Comparison of ENCODE assay signal across 8 cellular contexts in genomic region chr1:100249537-100250257, GRCh38. TPM values are rescaled to one million over a fixed set of nuclear protein-coding genes. Genes with fewer than 3 reads are reported as not detected.
DNase-seq lines count a peak whose midpoint lies in the region; ATAC-seq lines count a peak whose summit lies in the region.

Gene DBT, minus strand, starts transcription at chr1:100249834. Its CDS starts 14 bp downstream, at chr1:100249820.

- peak within 1 kb of the TSS; percentile 78 for H3K4me2 ChIP-seq in mesenchymal stem cell (ENCODE audit: low read length, poor library complexity, severe bottlenecking)

- no peak within 1 kb of the TSS for H2AK5ac ChIP-seq in mesenchymal stem cell (ENCODE audit: low read length, severe bottlenecking)

- no peak within 1 kb of the TSS for H2BK15ac ChIP-seq in mesenchymal stem cell (ENCODE audit: low read depth, poor library complexity, severe bottlenecking)

- H3K27me3 ChIP-seq in endocrine pancreas (ENCODE audit: control insufficient read depth, insufficient read depth, low read length): no peaks in the 10 kb centered on the region
- no peaks in the 10 kb centered on the region for H3K27me3 ChIP-seq in mesenchymal stem cell (ENCODE audit: control insufficient read depth in 1 of 2, insufficient read depth in 1 of 2, low read length in 2 of 2)

- H3K18ac ChIP-seq in mesenchymal stem cell (ENCODE audit: low read depth in 1 of 2, low read length in 2 of 2): peak within 1 kb of the TSS; percentile 23 to 99

- peak within 1 kb of the TSS; percentile 87 for H4K8ac ChIP-seq in mesenchymal stem cell (ENCODE audit: low read length)

- no peak within 1 kb of the TSS for H3K23ac ChIP-seq in mesenchymal stem cell (ENCODE audit: low read length in 2 of 2)

- H2BK5ac ChIP-seq in mesenchymal stem cell (ENCODE audit: low read depth, low read length, poor library complexity, severe bottlenecking): no peak within 1 kb of the TSS

- no peak within 1 kb of the TSS for H4K91ac ChIP-seq in mesenchymal stem cell (ENCODE audit: low read length)

- H3K4me1 ChIP-seq in endocrine pancreas (ENCODE audit: control insufficient read depth, insufficient read depth, low read length) (peaks cover 5% of the 10 kb centered on the region), mesenchymal stem cell (ENCODE audit: control insufficient read depth, insufficient read depth, low read depth, low read length) (peaks cover 2% of the 10 kb centered on the region)

- H3K9me3 ChIP-seq in endocrine pancreas (ENCODE audit: control insufficient read depth, low read length) (no peaks in the 10 kb centered on the region), mesenchymal stem cell (ENCODE audit: control insufficient read depth, low read length) (no peaks in the 10 kb centered on the region)

- H2AFZ ChIP-seq in mesenchymal stem cell (ENCODE audit: low read depth, low read length): peak within 1 kb of the TSS; percentile 98

- H3K9ac ChIP-seq in endocrine pancreas (ENCODE audit: control insufficient read depth, insufficient read depth, low read length) (peak within 1 kb of the TSS; percentile 81), mesenchymal stem cell (ENCODE audit: low read length) (peak within 1 kb of the TSS; percentile 98)

- peak within 1 kb of the TSS in 1 of 2 experiments; percentile 44 for H3K14ac ChIP-seq in mesenchymal stem cell (ENCODE audit: low read length in 2 of 2)

- peak within 1 kb of the TSS; percentile 67 to 71 for H3K4ac ChIP-seq in mesenchymal stem cell (ENCODE audit: low read depth in 1 of 2, low read length in 2 of 2)

- peak; percentile 100 for ATAC-seq in GM21367 (IDR thresholded peaks at IDR 0.05; ENCODE audit: unreplicated experiment)

- H3K4me3 ChIP-seq in endocrine pancreas (ENCODE audit: control insufficient read depth, insufficient read depth, low read length) (peak within 1 kb of the TSS; percentile 89), mesenchymal stem cell (ENCODE audit: insufficient read depth in 1 of 2, low read depth in 1 of 2, low read length in 2 of 2) (peak within 1 kb of the TSS; percentile 70 to 100)

- H2BK12ac ChIP-seq in mesenchymal stem cell (ENCODE audit: low read length in 2 of 2): peak within 1 kb of the TSS in 1 of 2 experiments; percentile 49

- H2BK120ac ChIP-seq in mesenchymal stem cell (ENCODE audit: low read depth, low read length): no peak within 1 kb of the TSS

- H3K36me3 ChIP-seq in endocrine pancreas (ENCODE audit: control insufficient read depth, insufficient read depth, low read length): no peaks in the 10 kb centered on the region
- H3K36me3 ChIP-seq in mesenchymal stem cell (ENCODE audit: control insufficient read depth in 1 of 2, insufficient read depth in 2 of 2, low read depth in 1 of 2, low read length in 2 of 2): peaks cover 0 to 4% of the 10 kb centered on the region in 2 experiments

- peak within 1 kb of the TSS; percentile 70 for H3K27ac ChIP-seq in mesenchymal stem cell (ENCODE audit: low read length, poor library complexity, severe bottlenecking)

- H3K79me1 ChIP-seq in mesenchymal stem cell (replicated peaks; ENCODE audit: low read length, poor library complexity, severe bottlenecking): peaks cover 16% of the 10 kb centered on the region

- DNase-seq in COR-L47 (lab: John Stamatoyannopoulos, UW) (peak; percentile 92), HT1080 (ENCODE audit: low read depth) (peak; percentile 93), NOMO-1 treated with DMSO at 0.1 percent for 48 hours (lab: John Stamatoyannopoulos, UW; ENCODE audit: unreplicated experiment) (peak; percentile 94), mesenchymal stem cell (peak; percentile 96)
- DNase-seq in activated CD8-positive, alpha-beta memory T cell treated with anti-CD3 and anti-CD28 coated beads for 4 hours (ENCODE audit: low read depth in 2 of 2): peak; percentile 76 to 85
- peak; percentile 79 for DNase-seq in stimulated activated CD8-positive, alpha-beta memory T cell treated with anti-CD3 and anti-CD28 coated beads, Interleukin-12 subunit alpha, Interleukin-12 subunit beta, amount 100 ng/mL, for 4 hours (ENCODE audit: low read depth)

- 0% methylated on average over 17 of the region's 31 CpGs for WGBS in mesenchymal stem cell

RNA-seq across cellular contexts. Expression of gene DBT, which starts in this region (rescaled TPM):
- 1.8 and 2.8 TPM in 2 replicates for total RNA-seq in HT1080 (2014; rRNA removed; shearing (Covaris generic))
- 5.0 and 6.1 TPM in 2 replicates for polyA plus RNA-seq in HT1080 (2015; cell fraction: cytosol; rRNA removed)
- 6.8 and 9.3 TPM in 2 replicates for polyA plus RNA-seq in HT1080 (2015; cell fraction: nucleus; rRNA removed)
- polyA plus RNA-seq in mesenchymal stem cell (2013, experiment 1 of 2): 5.5 TPM
- polyA plus RNA-seq in mesenchymal stem cell (2013, experiment 2 of 2): 5.6 TPM

Comparison
In these comparisons a context has a peak if more than half of its experiments do, and no peak if none do; other contexts are left out.
1. Peak in every context shown above with its lines: DNase-seq, ATAC-seq, H3K4me3 ChIP-seq and H3K27ac ChIP-seq.